Comparison of ENCODE assay signal across 1 cellular context in genomic region chr11:1733009-1733715, GRCh38.
TF ChIP-seq lines count a peak whose summit lies in the region.

No MANE protein-coding gene starts in this region.

TF ChIP-seq in IMR-90, 13 proteins besides CTCF, POLR2A, EP300 and RAD21 (continued from another document):
- TF ChIP-seq, protein P1, sequence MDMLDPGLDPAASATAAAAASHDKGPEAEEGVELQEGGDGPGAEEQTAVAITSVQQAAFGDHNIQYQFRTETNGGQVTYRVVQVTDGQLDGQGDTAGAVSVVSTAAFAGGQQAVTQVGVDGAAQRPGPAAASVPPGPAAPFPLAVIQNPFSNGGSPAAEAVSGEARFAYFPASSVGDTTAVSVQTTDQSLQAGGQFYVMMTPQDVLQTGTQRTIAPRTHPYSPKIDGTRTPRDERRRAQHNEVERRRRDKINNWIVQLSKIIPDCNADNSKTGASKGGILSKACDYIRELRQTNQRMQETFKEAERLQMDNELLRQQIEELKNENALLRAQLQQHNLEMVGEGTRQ (IDR thresholded peaks at IDR 0.05; ENCODE audit: low read depth, low read length) = no peak
- TF ChIP-seq MAFK (IDR thresholded peaks at IDR 0.05; ENCODE audit: low read depth, low read length) = no peak
- TF ChIP-seq BHLHE40 (IDR thresholded peaks at IDR 0.05; ENCODE audit: low read depth, low read length) = no peak
